In genomic region chr15:45279024-45279697, GRCh38 we compare ENCODE assay signal across 8 cellular contexts. TPM values are rescaled to one million over a fixed set of nuclear protein-coding genes. Genes with fewer than 3 reads are reported as not detected.
A peak's percentile ranks its signal among the peaks of the same experiment; 100 is the strongest.
DNase-seq lines count a peak whose midpoint lies in the region; ATAC-seq and TF ChIP-seq lines count a peak whose summit lies in the region.

No MANE protein-coding gene starts in this region.

- H2BK12ac ChIP-seq in H9 (ENCODE audit: insufficient read length, low read depth, low read length): no peak overlapping the region

- H2BK5ac ChIP-seq in H9 (ENCODE audit: insufficient read length, low read length): no peak overlapping the region

- no peaks in the 10 kb centered on the region for H3K79me2 ChIP-seq in H9 (ENCODE audit: insufficient read depth, low read length)

- H3K27me3 ChIP-seq in H9 (ENCODE audit: insufficient read depth, low read length): no peaks in the 10 kb centered on the region

- no peak overlapping the region for H4K8ac ChIP-seq in H9 (replicated peaks; ENCODE audit: insufficient read length, low read depth, low read length)

- H4K20me1 ChIP-seq in H9 (ENCODE audit: control insufficient read depth, insufficient read depth, insufficient read length): no peaks in the 10 kb centered on the region

- peaks cover 13% of the 10 kb centered on the region for H3K27me3 Mint-ChIP-seq in H9 (ENCODE audit: low read depth)
- H3K27me3 Mint-ChIP-seq in natural killer cell treated with Interleukin-12 subunit alpha and Interleukin-12 subunit beta and Interleukin-15 and Interleukin-18, amount 100 ng/mL, for 72 hours: peaks cover 0 to 5% of the 10 kb centered on the region in 2 donors

- peaks cover 4 to 7% of the 10 kb centered on the region in 2 experiments; a peak in 3 of 4 replicates for H3K4me1 Mint-ChIP-seq in H9
- H3K4me1 Mint-ChIP-seq in natural killer cell treated with Interleukin-12 subunit alpha and Interleukin-12 subunit beta and Interleukin-15 and Interleukin-18, amount 100 ng/mL, for 72 hours (ENCODE audit: low read depth in 2 of 2): peaks cover 11 to 16% of the 10 kb centered on the region in 2 donors

- peak overlapping the region; percentile 54 for H3K4me2 ChIP-seq in H9 (ENCODE audit: insufficient read depth, insufficient read length, low read length)

- H3K4me3 Mint-ChIP-seq in H9: peak overlapping the region; percentile 69 to 87
- H3K4me3 Mint-ChIP-seq in natural killer cell treated with Interleukin-12 subunit alpha and Interleukin-12 subunit beta and Interleukin-15 and Interleukin-18, amount 100 ng/mL, for 72 hours: peak overlapping the region; percentile 94

- peak; percentile 100 for ATAC-seq in natural killer cell treated with Interleukin-12 subunit alpha and Interleukin-12 subunit beta and Interleukin-15 and Interleukin-18, amount 100 ng/mL, for 72 hours

- H3K9me3 ChIP-seq in ES-I3 (ENCODE audit: control insufficient read depth, insufficient read depth, low read length) (no peaks in the 10 kb centered on the region), H9 (ENCODE audit: control insufficient read depth, low read depth, low read length) (no peaks in the 10 kb centered on the region)

- peak; percentile 94 for TF ChIP-seq POLR2A in Raji (IDR thresholded peaks at IDR 0.05; ENCODE audit: insufficient read depth, low read depth, low read length)

- peak overlapping the region; percentile 81 for H3K9ac ChIP-seq in ES-I3 (ENCODE audit: low read depth, low read length)
- H3K9ac ChIP-seq in H9 (ENCODE audit: extremely low read depth, insufficient read length, low read length): peak overlapping the region; percentile 76

- no peak overlapping the region for H3K27ac ChIP-seq in H9 (ENCODE audit: insufficient read length, low read depth, low read length)

- H2AFZ ChIP-seq in H9 (ENCODE audit: low read length): no peak overlapping the region

- no peak overlapping the region for H2AK5ac ChIP-seq in H9 (ENCODE audit: insufficient read length, low read length)

- no peak overlapping the region for H2BK120ac ChIP-seq in H9 (ENCODE audit: low read depth, low read length, poor library complexity, severe bottlenecking)

- H3K56ac ChIP-seq in H9 (ENCODE audit: insufficient read length, low read depth, low read length): no peak overlapping the region

- no peak overlapping the region for H3T11ph ChIP-seq in H9 (ENCODE audit: low read length)

- no peak overlapping the region for H3K14ac ChIP-seq in H9 (ENCODE audit: insufficient read depth, low read length)

- no peak overlapping the region for H2BK15ac ChIP-seq in H9 (ENCODE audit: low read depth, low read length)

- no peak overlapping the region for H4K5ac ChIP-seq in H9 (ENCODE audit: insufficient read length, low read depth, low read length)

- no peak for TF ChIP-seq CTCF in H9 (conservative IDR thresholded peaks at IDR 0.05)
- TF ChIP-seq CTCF in fibroblast of the aortic adventitia (IDR thresholded peaks at IDR 0.05; ENCODE audit: insufficient read depth, low read length): no peak

- no peak overlapping the region for H2BK20ac ChIP-seq in H9 (ENCODE audit: low read depth, low read length, poor library complexity, severe bottlenecking)

- H3K4me3 ChIP-seq in fibroblast of the aortic adventitia (ENCODE audit: low read depth, low read length): peak overlapping the region; percentile 93

- no peak overlapping the region for H3K23ac ChIP-seq in H9 (ENCODE audit: insufficient read length, low read depth, low read length)

- H3K36me3 Mint-ChIP-seq in H9 (ENCODE audit: insufficient read depth in 1 of 3, low read depth in 3 of 3): no peaks in the 10 kb centered on the region
- H3K36me3 Mint-ChIP-seq in natural killer cell treated with Interleukin-12 subunit alpha and Interleukin-12 subunit beta and Interleukin-15 and Interleukin-18, amount 100 ng/mL, for 72 hours: no peaks in the 10 kb centered on the region

- H3K4me1 ChIP-seq in ES-I3 (ENCODE audit: insufficient read depth, low read length) (no peaks in the 10 kb centered on the region), H9 (ENCODE audit: insufficient read depth, low read length) (no peaks in the 10 kb centered on the region)

- no peaks in the 10 kb centered on the region for H3K79me1 ChIP-seq in H9 (ENCODE audit: insufficient read depth, low read depth, low read length, poor library complexity, severe bottlenecking)

- no peaks in the 10 kb centered on the region for H3K23me2 ChIP-seq in H9 (ENCODE audit: insufficient read length, low read depth, low read length, poor library complexity, severe bottlenecking)

- no peak overlapping the region for H4K91ac ChIP-seq in H9 (ENCODE audit: insufficient read length, low read depth, low read length)

- H3K36me3 ChIP-seq in ES-I3 (ENCODE audit: insufficient read depth, low read length): no peaks in the 10 kb centered on the region

- DNase-seq in H9 (peak; percentile 98), M059J (ENCODE audit: low read depth) (peak; percentile 96), fibroblast of the aortic adventitia (ENCODE audit: low read depth) (peak; percentile 96)
- peak; percentile 99 for DNase-seq in activated effector memory CD4-positive, alpha-beta T cell treated with anti-CD3 and anti-CD28 coated beads, Interleukin-2, amount 50 U/mL, for 16 hours
- peak; percentile 96 for DNase-seq in natural killer cell treated with Interleukin-12 subunit alpha and Interleukin-12 subunit beta and Interleukin-15 and Interleukin-18, amount 100 ng/mL, for 72 hours (ENCODE audit: low spot score)
- DNase-seq in stimulated activated naive CD4-positive, alpha-beta T cell treated with Interleukin-2 at 50 U/mL for 16 hours (lab: John Stamatoyannopoulos, UW): peak; percentile 92

- peak overlapping the region; percentile 58 to 80 (median 73) for H3K27ac Mint-ChIP-seq in H9
- peak overlapping the region; percentile 78 to 89 for H3K27ac Mint-ChIP-seq in natural killer cell treated with Interleukin-12 subunit alpha and Interleukin-12 subunit beta and Interleukin-15 and Interleukin-18, amount 100 ng/mL, for 72 hours

- no CpG with 5 or more reads among the region's 33 CpGs for WGBS in H9 (ENCODE audit: extremely low coverage, insufficient read length, low lambda C conversion rate)

- H3K4ac ChIP-seq in H9 (ENCODE audit: low read depth, low read length): no peak overlapping the region

- no peak overlapping the region for H3K18ac ChIP-seq in H9 (ENCODE audit: insufficient read length, low read depth, low read length)

- no peaks in the 10 kb centered on the region for H3K9me3 Mint-ChIP-seq in H9
- H3K9me3 Mint-ChIP-seq in natural killer cell treated with Interleukin-12 subunit alpha and Interleukin-12 subunit beta and Interleukin-15 and Interleukin-18, amount 100 ng/mL, for 72 hours: no peaks in the 10 kb centered on the region

RNA-seq across cellular contexts. Expression of gene SLC28A2, which starts 27.1 kb away (rescaled TPM):
- total RNA-seq in H9 (2021) (not detected in 2 replicates), fibroblast of the aortic adventitia (ENCODE audit: low replicate concordance) (not detected in 2 replicates)
- not detected in 2 replicates for total RNA-seq in M059J (2014; rRNA removed; shearing (Covaris generic))
- total RNA-seq in natural killer cell treated with Interleukin-12 subunit alpha and Interleukin-12 subunit beta and Interleukin-15 and Interleukin-18, amount 100 ng/mL, for 72 hours: not detected
